Comparison of ENCODE assay signal across 8 cellular contexts in the genomic region with DNA sequence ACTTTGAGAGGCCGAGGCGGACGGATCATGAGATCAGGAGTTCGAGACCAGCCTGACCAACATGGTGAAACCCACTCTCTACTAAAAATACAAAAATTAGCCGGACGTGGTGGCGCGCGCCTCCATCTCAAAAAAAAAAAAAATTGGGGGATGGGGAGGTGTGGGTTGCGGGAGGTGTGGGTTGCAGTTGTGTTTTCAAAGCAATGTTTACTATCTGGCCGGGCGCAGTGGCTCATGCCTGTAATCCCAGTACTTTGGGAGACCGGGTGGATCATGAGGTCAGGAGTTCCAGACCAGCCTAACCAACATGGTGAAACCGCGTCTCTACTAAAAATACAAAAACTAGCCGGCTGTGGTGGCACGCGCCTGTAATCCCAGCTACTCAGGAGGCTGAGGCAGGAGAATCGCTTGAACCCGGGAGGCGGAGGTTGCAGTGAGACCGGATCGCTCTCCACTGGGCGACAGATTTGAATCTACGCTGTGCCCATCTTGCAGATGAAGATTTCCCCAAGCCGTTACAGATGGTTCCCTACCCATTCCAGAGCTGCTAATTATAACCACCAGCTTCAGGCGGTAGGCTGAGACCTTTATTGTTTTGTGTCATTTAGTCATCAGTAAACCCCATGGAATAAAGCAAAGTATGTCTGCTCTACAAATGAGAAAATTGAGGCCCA. TPM values are rescaled to one million over a fixed set of nuclear protein-coding genes. Genes with fewer than 3 reads are reported as not detected.
DNase-seq lines count a peak whose midpoint lies in the region; ATAC-seq and TF ChIP-seq lines count a peak whose summit lies in the region.
"Not testable (repeated sequence)": the region's sequence is repeated elsewhere in the genome, so short reads cannot be mapped to it uniquely, and the experiment has no call there.

No MANE protein-coding gene starts in this region.

- not testable (repeated sequence) for H3K9me3 ChIP-seq in OCI-LY1 (ENCODE audit: low read length); mammary epithelial cell (replicated peaks; ENCODE audit: insufficient read depth, low read length); mesodermal cell (ENCODE audit: control insufficient read depth, low read length); uterus

- BruUV-seq in mammary epithelial cell (replicated peaks; lab: Mats Ljungman, UMichigan): TSS peak; percentile 85

- peak overlapping the region; percentile 97 for H3K4me3 Mint-ChIP-seq in activated CD4-positive, alpha-beta memory T cell treated with anti-CD3 and anti-CD28 coated beads, Interleukin-2, amount 10 ng/mL, durations not matched to agents 7 days and 5 days

- H3K4me3 ChIP-seq in GM08714 (ENCODE audit: low read length) (peak overlapping the region; percentile 72; the same call in 1 of the 2 replicates), OCI-LY1 (ENCODE audit: low read depth, low read length, poor library complexity, severe bottlenecking) (peak overlapping the region; percentile 92), mammary epithelial cell (replicated peaks in 1 of 3; ENCODE audit: insufficient read depth in 1 of 3, low read depth in 2 of 3, low read length in 3 of 3) (peak overlapping the region; percentile 61 to 69 (median 63)), mesodermal cell (ENCODE audit: extremely low read depth, insufficient read depth, low read length, poor library complexity, severe bottlenecking) (peak overlapping the region; percentile 96), rectal smooth muscle tissue (ENCODE audit: low read length) (peak overlapping the region; percentile 62), uterus (peak overlapping the region; percentile 69 to 96)

- H3K79me2 ChIP-seq in OCI-LY1 (ENCODE audit: insufficient read depth, low read length) (peaks cover 34% of the 10 kb centered on the region), mammary epithelial cell (ENCODE audit: insufficient read depth, low read length) (peaks cover 43% of the 10 kb centered on the region)

- H3K4me2 ChIP-seq in OCI-LY1 (ENCODE audit: low read length) (peak overlapping the region; percentile 70), mammary epithelial cell (ENCODE audit: insufficient read depth, low read depth, low read length) (peak overlapping the region; percentile 97)

- dilution Hi-C loops in mammary epithelial cell (cut with HindIII; ENCODE audit: low sequenced_read_pairs): not testable (repeated sequence)

- peaks cover 23% of the 10 kb centered on the region for H3K36me3 Mint-ChIP-seq in activated CD4-positive, alpha-beta memory T cell treated with anti-CD3 and anti-CD28 coated beads, Interleukin-2, amount 10 ng/mL, durations not matched to agents 7 days and 5 days (ENCODE audit: low read depth)

- WGBS in mammary epithelial cell (ENCODE audit: low coverage, missing lambda C conversion rate): 82% methylated on average over 20 of the region's 27 CpGs
- 84 to 97% methylated on average over 15 to 19 of the region's 27 CpGs for WGBS in mesodermal cell (ENCODE audit: insufficient coverage in 2 of 2), 2 experiments

- not testable (repeated sequence) for H3K9me3 Mint-ChIP-seq in activated CD4-positive, alpha-beta memory T cell treated with anti-CD3 and anti-CD28 coated beads, Interleukin-2, amount 10 ng/mL, durations not matched to agents 7 days and 5 days

- intact Hi-C loops in mammary epithelial cell (cut with micrococcal nuclease); uterus (cut with DNase I; ENCODE audit: low total_unique reads): not testable (repeated sequence)

- H3K9ac ChIP-seq in OCI-LY1 (ENCODE audit: low read length): peak overlapping the region; percentile 58
- H3K9ac ChIP-seq in mammary epithelial cell (ENCODE audit: insufficient read depth, low read length): peak overlapping the region; percentile 58
- not testable (repeated sequence) for H3K9ac ChIP-seq in rectal smooth muscle tissue (ENCODE audit: low read length)

- TF ChIP-seq POLR2A in uterus (IDR thresholded peaks at IDR 0.05): not testable (repeated sequence)

- POLR2A ChIA-PET in activated CD4-positive, alpha-beta memory T cell treated with anti-CD3 and anti-CD28 coated beads, Interleukin-2, amount 10 ng/mL, durations not matched to agents 7 days and 5 days (lab: Charles Lee): interaction anchor here (0.6 to 1.2 kb wide), 5 partner anchors 41 to 1423 kb away, joined by 3 to 5 read pairs (median 3); a partner anchor contains a TSS

- peaks cover 33% of the 10 kb centered on the region for H3K4me1 Mint-ChIP-seq in activated CD4-positive, alpha-beta memory T cell treated with anti-CD3 and anti-CD28 coated beads, Interleukin-2, amount 10 ng/mL, durations not matched to agents 7 days and 5 days

- H3K36me3 ChIP-seq in OCI-LY1 (ENCODE audit: insufficient read depth, low read length): peaks cover 11% of the 10 kb centered on the region
- H3K36me3 ChIP-seq in mammary epithelial cell (ENCODE audit: insufficient read depth, low read length); rectal smooth muscle tissue (ENCODE audit: control insufficient read depth, insufficient read depth, low read length); uterus: not testable (repeated sequence)
- peaks cover 17% of the 10 kb centered on the region for H3K36me3 ChIP-seq in mesodermal cell (ENCODE audit: control insufficient read depth, insufficient read depth, low read length)

- ATAC-seq in foreskin keratinocyte: not testable (repeated sequence)

- not testable (repeated sequence) for H3K9me2 ChIP-seq in OCI-LY1 (ENCODE audit: low read depth, low read length)

- H3K4me1 ChIP-seq in OCI-LY1 (ENCODE audit: insufficient read depth, low read length, severe bottlenecking): peaks cover 21% of the 10 kb centered on the region
- H3K4me1 ChIP-seq in mammary epithelial cell (ENCODE audit: insufficient read depth, low read length); mesodermal cell (ENCODE audit: control insufficient read depth, insufficient read depth, low read length, poor library complexity, severe bottlenecking); uterus: not testable (repeated sequence)
- H3K4me1 ChIP-seq in foreskin keratinocyte: peaks cover 12% of the 10 kb centered on the region
- peaks cover 12% of the 10 kb centered on the region for H3K4me1 ChIP-seq in rectal smooth muscle tissue (ENCODE audit: control insufficient read depth, insufficient read depth, low read length)

- not testable (repeated sequence) for H4K20me1 ChIP-seq in OCI-LY1 (ENCODE audit: insufficient read depth, low read length); mammary epithelial cell (ENCODE audit: insufficient read depth, low read length)

- DNase-seq in activated CD4-positive, alpha-beta memory T cell treated with anti-CD3 and anti-CD28 coated beads, Interleukin-2, amount 10 ng/mL, durations not matched to agents 7 days and 5 days; mammary epithelial cell; foreskin keratinocyte; uterus: not testable (repeated sequence)

- CTCF ChIA-PET in activated CD4-positive, alpha-beta memory T cell treated with anti-CD3 and anti-CD28 coated beads, Interleukin-2, amount 10 ng/mL, durations not matched to agents 7 days and 5 days (lab: Charles Lee): interaction anchor here (0.9 to 1.5 kb wide), 3 partner anchors 18 to 110 kb away, joined by 3 to 4 read pairs (median 3); no protein-coding TSS in a partner anchor
- CTCF ChIA-PET in mammary epithelial cell (lab: Charles Lee; ENCODE audit: low non-redundant PET): not testable (repeated sequence)

- not testable (repeated sequence) for H3K27me3 ChIP-seq in OCI-LY1 (ENCODE audit: insufficient read depth, low read length); mammary epithelial cell (ENCODE audit: insufficient read depth, low read length); foreskin keratinocyte; rectal smooth muscle tissue (ENCODE audit: control insufficient read depth, insufficient read depth, low read length); uterus

- not testable (repeated sequence) for H3K27ac Mint-ChIP-seq in activated CD4-positive, alpha-beta memory T cell treated with anti-CD3 and anti-CD28 coated beads, Interleukin-2, amount 10 ng/mL, durations not matched to agents 7 days and 5 days

- H3K27ac ChIP-seq in OCI-LY1 (ENCODE audit: low read depth, low read length, poor library complexity, severe bottlenecking); rectal smooth muscle tissue (ENCODE audit: low read depth, low read length): not testable (repeated sequence)
- peak overlapping the region; percentile 54 for H3K27ac ChIP-seq in mammary epithelial cell (ENCODE audit: insufficient read depth, low read depth, low read length)
- H3K27ac ChIP-seq in foreskin keratinocyte: peak overlapping the region; percentile 71
- peak overlapping the region; percentile 39 for H3K27ac ChIP-seq in mesodermal cell (ENCODE audit: low read depth, low read length, severe bottlenecking)
- H3K27ac ChIP-seq in uterus: peak overlapping the region; percentile 67 to 73

- not testable (repeated sequence) for H2AFZ ChIP-seq in OCI-LY1 (ENCODE audit: low read length)
- H2AFZ ChIP-seq in mammary epithelial cell (ENCODE audit: low read depth, low read length): peak overlapping the region; percentile 97

- TF ChIP-seq CTCF in OCI-LY1 (IDR thresholded peaks at IDR 0.05; ENCODE audit: low read length); mammary epithelial cell (conservative IDR thresholded peaks at IDR 0.05 in 1 of 2, IDR thresholded peaks at IDR 0.05 in 1 of 2; ENCODE audit: extremely low read depth in 1 of 2, insufficient read depth in 1 of 2, low read depth in 1 of 2, low read length in 2 of 2); foreskin keratinocyte (conservative IDR thresholded peaks at IDR 0.05); uterus (IDR thresholded peaks at IDR 0.05): not testable (repeated sequence)

- not testable (repeated sequence) for H3F3A ChIP-seq in OCI-LY1 (ENCODE audit: insufficient read depth, low read length)

- H3K27me3 Mint-ChIP-seq in activated CD4-positive, alpha-beta memory T cell treated with anti-CD3 and anti-CD28 coated beads, Interleukin-2, amount 10 ng/mL, durations not matched to agents 7 days and 5 days: not testable (repeated sequence)

- in situ Hi-C loops in mammary epithelial cell (cut with MboI; ENCODE audit: low sequenced_read_pairs in 2 of 2): not testable (repeated sequence)

RNA-seq across cellular contexts. Expression of a gene that starts 0.8 kb away (rescaled TPM):
- total RNA-seq in activated CD4-positive, alpha-beta memory T cell treated with anti-CD3 and anti-CD28 coated beads, Interleukin-2, amount 10 ng/mL, durations not matched to agents 7 days and 5 days: 10 to 100 TPM; 71.2 to 74.5 TPM
- total RNA-seq in mammary epithelial cell (100 to 1,000 TPM in 1 of 2 donors, 10 to 100 TPM in 1; 26.2 to 157 TPM), foreskin keratinocyte (34.2 and 41.9 TPM in 2 replicates), uterus (100 to 1,000 TPM in 1 of 4 donors, 10 to 100 TPM in 3; 24.8 to 134 (median 44.4) TPM)
- polyA plus RNA-seq in mammary epithelial cell (22.7 TPM), foreskin keratinocyte (50.5 and 51.6 TPM in 2 replicates)
- 16.2 TPM for polyA minus RNA-seq in mammary epithelial cell
- polyA plus RNA-seq in mesodermal cell (2013, experiment 1 of 2): 71.0 TPM
- polyA plus RNA-seq in mesodermal cell (2013, experiment 2 of 2): 82.8 TPM
